ENCODE assay signal across 9 cellular contexts in genomic region chr2:3238951-3239841, GRCh38.
DNase-seq lines count a peak whose midpoint lies in the region; ATAC-seq, FAIRE-seq and TF ChIP-seq lines count a peak whose summit lies in the region.
"Had no signal": no experiment of that assay in that cellular context is flagged by ENCODE, and none has a peak within 500 bp of the region (broad histone marks: within the 10 kb centered on the region; RNA-seq: fewer than 3 reads in every experiment).

No MANE protein-coding gene starts in this region.

- H3K9me3 ChIP-seq in H9 (ENCODE audit: control insufficient read depth, low read depth, low read length), result no peaks in the 10 kb centered on the region

- H2BK20ac ChIP-seq in H9 (ENCODE audit: low read depth, low read length, poor library complexity, severe bottlenecking), result no peak overlapping the region

- H3K4me3 Mint-ChIP-seq in activated naive CD4-positive, alpha-beta T cell treated with anti-CD3 and anti-CD28 coated beads for 36 hours, result no peak overlapping the region
- no peak overlapping the region for H3K4me3 Mint-ChIP-seq in H9
- no peak overlapping the region for H3K4me3 Mint-ChIP-seq in stimulated activated memory B cell treated with anti-CD40 and anti-IgM and Interleukin-4, amounts not matched to agents 10 μg/mL and 1 μg/mL and 100 μg/mL, for 72 hours
- H3K4me3 Mint-ChIP-seq in chondrocyte (ENCODE audit: unreplicated experiment), result no peak overlapping the region

- no peak overlapping the region for H2BK12ac ChIP-seq in H9 (ENCODE audit: insufficient read length, low read depth, low read length)

- no peaks in the 10 kb centered on the region for H3K79me2 ChIP-seq in H9 (ENCODE audit: insufficient read depth, low read length)

- H2BK15ac ChIP-seq in H9 (ENCODE audit: low read depth, low read length), result no peak overlapping the region

- no peak overlapping the region for H4K5ac ChIP-seq in H9 (ENCODE audit: insufficient read length, low read depth, low read length)

- H3K27me3 Mint-ChIP-seq in activated naive CD4-positive, alpha-beta T cell treated with anti-CD3 and anti-CD28 coated beads for 36 hours (ENCODE audit: low read depth), result no peaks in the 10 kb centered on the region
- H3K27me3 Mint-ChIP-seq in H9 (ENCODE audit: low read depth) (no peaks in the 10 kb centered on the region), chondrocyte (ENCODE audit: low read depth) (no peaks in the 10 kb centered on the region)
- H3K27me3 Mint-ChIP-seq in stimulated activated memory B cell treated with anti-CD40 and anti-IgM and Interleukin-4, amounts not matched to agents 10 μg/mL and 1 μg/mL and 100 μg/mL, for 72 hours, result no peaks in the 10 kb centered on the region

- H4K91ac ChIP-seq in H9 (ENCODE audit: insufficient read length, low read depth, low read length), result no peak overlapping the region

- H4K8ac ChIP-seq in H9 (replicated peaks; ENCODE audit: insufficient read length, low read depth, low read length), result no peak overlapping the region

- H3K4ac ChIP-seq in H9 (ENCODE audit: low read depth, low read length), result no peak overlapping the region

- TF ChIP-seq CTCF in H9 (conservative IDR thresholded peaks at IDR 0.05), result no peak
- TF ChIP-seq CTCF in chondrocyte (IDR thresholded peaks at IDR 0.05), result no peak
- no peak for TF ChIP-seq CTCF in D721Med (IDR thresholded peaks at IDR 0.05; ENCODE audit: insufficient read depth, missing control alignments)

- peak; percentile 67 for DNase-seq in activated naive CD4-positive, alpha-beta T cell treated with anti-CD3 and anti-CD28 coated beads for 36 hours
- no peak for DNase-seq in activated naive CD4-positive, alpha-beta T cell (lab: John Stamatoyannopoulos, UW)
- DNase-seq in H9, result no peak
- DNase-seq in chondrocyte (ENCODE audit: low spot score), result no peak
- no peak for DNase-seq in D721Med (ENCODE audit: insufficient read length, low spot score)
- DNase-seq in NCI-H2196 (lab: John Stamatoyannopoulos, UW; ENCODE audit: unreplicated experiment), result no peak

- no peak overlapping the region for H3K27ac ChIP-seq in H9 (ENCODE audit: insufficient read length, low read depth, low read length)
- H3K27ac ChIP-seq: breast epithelium had no signal

- no peak overlapping the region for H3K27ac Mint-ChIP-seq in activated naive CD4-positive, alpha-beta T cell treated with anti-CD3 and anti-CD28 coated beads for 36 hours
- H3K27ac Mint-ChIP-seq in H9 (0 out of 7 replicates have a peak overlapping the region, but pooled peaks of 1 of the 3 experiments have one; percentile 34), chondrocyte (ENCODE audit: unreplicated experiment) (no peak overlapping the region)
- no peak overlapping the region for H3K27ac Mint-ChIP-seq in stimulated activated memory B cell treated with anti-CD40 and anti-IgM and Interleukin-4, amounts not matched to agents 10 μg/mL and 1 μg/mL and 100 μg/mL, for 72 hours

- ATAC-seq in HG03575 (IDR thresholded peaks at IDR 0.05; ENCODE audit: extremely low read depth, insufficient number of reproducible peaks, low FRiP score, unreplicated experiment), result peak; percentile 72
- ATAC-seq in stimulated activated memory B cell treated with anti-CD40 and anti-IgM and Interleukin-4, amounts not matched to agents 10 μg/mL and 1 μg/mL and 100 μg/mL, for 72 hours, result peak; percentile 83

- no peak overlapping the region for H3K23ac ChIP-seq in H9 (ENCODE audit: insufficient read length, low read depth, low read length)

- WGBS in H9 (ENCODE audit: extremely low coverage, insufficient read length, low lambda C conversion rate), result no CpG with 5 or more reads among the region's 21 CpGs

- H3K79me1 ChIP-seq in H9 (ENCODE audit: insufficient read depth, low read depth, low read length, poor library complexity, severe bottlenecking), result no peaks in the 10 kb centered on the region

- CTCF ChIA-PET in activated naive CD4-positive, alpha-beta T cell treated with anti-CD3 and anti-CD28 coated beads for 36 hours (lab: Charles Lee), result no interaction called here

- FAIRE-seq in D721Med (lab: Jason Lieb, UNC), result no peak

- H3K36me3 Mint-ChIP-seq in activated naive CD4-positive, alpha-beta T cell treated with anti-CD3 and anti-CD28 coated beads for 36 hours (ENCODE audit: low read depth), result peaks cover 23% of the 10 kb centered on the region
- peaks cover 0 to 6% (median 0%) of the 10 kb centered on the region in 3 experiments; a peak in 3 of 7 replicates for H3K36me3 Mint-ChIP-seq in H9 (ENCODE audit: insufficient read depth in 1 of 3, low read depth in 3 of 3)
- peaks cover 47% of the 10 kb centered on the region for H3K36me3 Mint-ChIP-seq in stimulated activated memory B cell treated with anti-CD40 and anti-IgM and Interleukin-4, amounts not matched to agents 10 μg/mL and 1 μg/mL and 100 μg/mL, for 72 hours
- peaks cover 2% of the 10 kb centered on the region for H3K36me3 Mint-ChIP-seq in chondrocyte (ENCODE audit: low read depth)

- no peaks in the 10 kb centered on the region for H3K23me2 ChIP-seq in H9 (ENCODE audit: insufficient read length, low read depth, low read length, poor library complexity, severe bottlenecking)

- no peak overlapping the region for H2AFZ ChIP-seq in H9 (ENCODE audit: low read length)

- H2BK5ac ChIP-seq in H9 (ENCODE audit: insufficient read length, low read length), result no peak overlapping the region

- no peak overlapping the region for H2AK5ac ChIP-seq in H9 (ENCODE audit: insufficient read length, low read length)

- H4K20me1 ChIP-seq in H9 (ENCODE audit: control insufficient read depth, insufficient read depth, insufficient read length), result no peaks in the 10 kb centered on the region

- H3K27me3 ChIP-seq in H9 (ENCODE audit: insufficient read depth, low read length), result no peaks in the 10 kb centered on the region
- H3K27me3 ChIP-seq: breast epithelium had no signal

- H3K4me1 ChIP-seq in H9 (ENCODE audit: insufficient read depth, low read length), result peaks cover 5% of the 10 kb centered on the region; the same call in 1 of the 2 replicates
- H3K4me1 ChIP-seq: breast epithelium had no signal

- H3K56ac ChIP-seq in H9 (ENCODE audit: insufficient read length, low read depth, low read length), result no peak overlapping the region

- no peaks in the 10 kb centered on the region for H3K9me3 Mint-ChIP-seq in activated naive CD4-positive, alpha-beta T cell treated with anti-CD3 and anti-CD28 coated beads for 36 hours
- no peaks in the 10 kb centered on the region for H3K9me3 Mint-ChIP-seq in H9
- H3K9me3 Mint-ChIP-seq in stimulated activated memory B cell treated with anti-CD40 and anti-IgM and Interleukin-4, amounts not matched to agents 10 μg/mL and 1 μg/mL and 100 μg/mL, for 72 hours, result no peaks in the 10 kb centered on the region
- no peaks in the 10 kb centered on the region for H3K9me3 Mint-ChIP-seq in chondrocyte (ENCODE audit: low read depth)

- H3K9ac ChIP-seq in H9 (ENCODE audit: extremely low read depth, insufficient read length, low read length), result no peak overlapping the region

- no peak overlapping the region for H3K4me2 ChIP-seq in H9 (ENCODE audit: insufficient read depth, insufficient read length, low read length)

- intact Hi-C loops in activated naive CD4-positive, alpha-beta T cell treated with anti-CD3 and anti-CD28 coated beads for 36 hours (cut with micrococcal nuclease), result loop anchor here (1.0 kb wide), 1 partner anchor 16 kb away; no protein-coding TSS in a partner anchor

- peak overlapping the region; percentile 9; the same call in 1 of the 2 replicates for H3K14ac ChIP-seq in H9 (ENCODE audit: insufficient read depth, low read length)

- H3T11ph ChIP-seq in H9 (ENCODE audit: low read length), result no peak overlapping the region

- H3K4me1 Mint-ChIP-seq in activated naive CD4-positive, alpha-beta T cell treated with anti-CD3 and anti-CD28 coated beads for 36 hours (ENCODE audit: low read depth), result peaks cover 38% of the 10 kb centered on the region
- H3K4me1 Mint-ChIP-seq in H9 (peaks cover 6 to 11% of the 10 kb centered on the region in 2 experiments), chondrocyte (ENCODE audit: low read depth) (no peaks in the 10 kb centered on the region)
- H3K4me1 Mint-ChIP-seq in stimulated activated memory B cell treated with anti-CD40 and anti-IgM and Interleukin-4, amounts not matched to agents 10 μg/mL and 1 μg/mL and 100 μg/mL, for 72 hours, result peaks cover 31% of the 10 kb centered on the region

- H2BK120ac ChIP-seq in H9 (ENCODE audit: low read depth, low read length, poor library complexity, severe bottlenecking), result no peak overlapping the region

- H3K18ac ChIP-seq in H9 (ENCODE audit: insufficient read length, low read depth, low read length), result no peak overlapping the region
